28 cellular contexts compared by ENCODE assay signal in the genomic region with DNA sequence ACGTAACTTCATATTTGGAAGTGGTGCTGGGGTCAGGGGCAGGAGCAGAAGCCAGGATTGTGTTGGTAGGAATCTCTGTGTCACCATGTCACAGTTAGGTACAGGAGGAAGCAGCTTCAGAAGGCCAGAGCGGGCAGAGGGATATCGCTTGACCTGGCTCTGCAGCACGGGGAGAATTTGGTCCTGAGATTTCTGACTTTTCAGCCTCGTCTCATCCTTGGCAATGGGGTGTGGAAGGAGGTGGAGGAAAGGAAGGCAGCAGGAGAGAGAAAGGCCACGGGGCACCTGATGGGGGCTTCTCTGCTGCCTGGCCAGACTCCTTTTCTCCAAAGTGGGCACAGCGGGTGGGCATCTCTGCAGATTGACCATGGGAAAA. TPM values are rescaled to one million over a fixed set of nuclear protein-coding genes. Genes with fewer than 3 reads are reported as not detected.
"Had no signal": no experiment of that assay in that cellular context is flagged by ENCODE, and none has a peak within 500 bp of the region (broad histone marks: within the 10 kb centered on the region; RNA-seq: fewer than 3 reads in every experiment).

No MANE protein-coding gene starts in this region.

- ATAC-seq: esophagus mucosa; foreskin keratinocyte; left cardiac atrium; left lung; mucosa of descending colon; natural killer cell treated with Interleukin-12 subunit alpha and Interleukin-12 subunit beta and Interleukin-15 and Interleukin-18, amount 100 ng/mL, for 72 hours; sciatic nerve; stimulated activated effector memory CD8-positive, alpha-beta T cell treated with anti-CD3 and anti-CD28 coated beads, Interleukin-12 subunit alpha, Interleukin-12 subunit beta, amount 100 ng/mL, for 72 hours; stimulated activated naive CD8-positive, alpha-beta T cell treated with anti-CD3 and anti-CD28 coated beads, Interleukin-15, Interleukin-2, amounts not matched to agents 100 U/mL and 50 U/mL, for 24 hours had no signal

- H3K9me3 ChIP-seq: left lung, mucosa of descending colon, prostate gland, right atrium auricular region, thoracic aorta, transverse colon, vagina had no signal

- H3K9me3 Mint-ChIP-seq: mesothelial cell of epicardium; natural killer cell treated with Interleukin-12 subunit alpha and Interleukin-12 subunit beta and Interleukin-15 and Interleukin-18, amount 100 ng/mL, for 72 hours; neural crest cell; stimulated activated effector memory CD8-positive, alpha-beta T cell treated with anti-CD3 and anti-CD28 coated beads, Interleukin-12 subunit alpha, Interleukin-12 subunit beta, amount 100 ng/mL, for 72 hours had no signal

- H3K4me3 ChIP-seq: heart right ventricle, left lung, mucosa of descending colon, prostate gland, right atrium auricular region, smooth muscle cell, thoracic aorta, transverse colon, vagina had no signal

- H3K27ac Mint-ChIP-seq: mesothelial cell of epicardium; natural killer cell treated with Interleukin-12 subunit alpha and Interleukin-12 subunit beta and Interleukin-15 and Interleukin-18, amount 100 ng/mL, for 72 hours; stimulated activated effector memory CD8-positive, alpha-beta T cell treated with anti-CD3 and anti-CD28 coated beads, Interleukin-12 subunit alpha, Interleukin-12 subunit beta, amount 100 ng/mL, for 72 hours had no signal

- H3K4me1 Mint-ChIP-seq: mesothelial cell of epicardium; stimulated activated effector memory CD8-positive, alpha-beta T cell treated with anti-CD3 and anti-CD28 coated beads, Interleukin-12 subunit alpha, Interleukin-12 subunit beta, amount 100 ng/mL, for 72 hours had no signal

- H3K4me1 ChIP-seq: foreskin keratinocyte, left lung, prostate gland, right atrium auricular region, transverse colon had no signal

- H3K36me3 ChIP-seq: heart right ventricle, left lung, prostate gland, right atrium auricular region, thoracic aorta, transverse colon, vagina had no signal

- H3K4me2 ChIP-seq: smooth muscle cell had no signal

- H3K36me3 Mint-ChIP-seq: mesothelial cell of epicardium; naive B cell; natural killer cell treated with Interleukin-12 subunit alpha and Interleukin-12 subunit beta and Interleukin-15 and Interleukin-18, amount 100 ng/mL, for 72 hours; stimulated activated effector memory CD8-positive, alpha-beta T cell treated with anti-CD3 and anti-CD28 coated beads, Interleukin-12 subunit alpha, Interleukin-12 subunit beta, amount 100 ng/mL, for 72 hours had no signal

- DNase-seq: cortex of kidney; foreskin keratinocyte; glutamatergic neuron; heart right ventricle; hippocampal formation; left cardiac atrium; left lung; mesenchymal stem cell; mucosa of descending colon; naive B cell; stimulated activated CD4-positive, alpha-beta T cell treated with anti-CD3 and anti-CD28 coated beads, Interleukin-12 subunit alpha, Interleukin-12 subunit beta, amount 100 ng/mL, for 4 hours; stimulated activated CD4-positive, alpha-beta T cell treated with anti-CD3 and anti-CD28 coated beads, Interleukin-1b, Interleukin-23, amount 100 ng/mL, for 48 hours; stimulated activated CD4-positive, alpha-beta T cell treated with anti-CD3 and anti-CD28 coated beads, Interleukin-4, amount 100 ng/mL, for 24 hours; stimulated activated naive CD8-positive, alpha-beta T cell treated with anti-CD3 and anti-CD28 coated beads, Interleukin-15, Interleukin-2, amounts not matched to agents 100 U/mL and 50 U/mL, for 24 hours; transverse colon had no signal

- H3K27ac ChIP-seq: epithelial cell of prostate, foreskin keratinocyte, heart right ventricle, left lung, prostate gland, right atrium auricular region, thoracic aorta, transverse colon, vagina had no signal

- H3K4me3 Mint-ChIP-seq: mesothelial cell of epicardium; naive B cell; natural killer cell treated with Interleukin-12 subunit alpha and Interleukin-12 subunit beta and Interleukin-15 and Interleukin-18, amount 100 ng/mL, for 72 hours; neural crest cell; stimulated activated effector memory CD8-positive, alpha-beta T cell treated with anti-CD3 and anti-CD28 coated beads, Interleukin-12 subunit alpha, Interleukin-12 subunit beta, amount 100 ng/mL, for 72 hours had no signal

- H3K27me3 ChIP-seq: foreskin keratinocyte, left lung, right atrium auricular region, vagina had no signal

RNA-seq across cellular contexts. Expression of a gene that starts 0.6 kb away (rescaled TPM):
- total RNA-seq: kidney epithelial cell had no signal
- polyA plus RNA-seq: foreskin keratinocyte had no signal
